ENCODE assay signal across 1 cellular context in genomic region chr19:15315101-15315500, GRCh38.
TF ChIP-seq lines count a peak whose summit lies in the region.

No MANE protein-coding gene starts in this region.

TF ChIP-seq in HEK293, 187 proteins besides CTCF, POLR2A, EP300 and RAD21 (continued from another document):
- no peak for TF ChIP-seq PRDM2 (tag by site-specific recombination; IDR thresholded peaks at IDR 0.05; ENCODE audit: borderline replicate concordance)
- TF ChIP-seq PRDM1 (tag by site-specific recombination; IDR thresholded peaks at IDR 0.05) = peak; percentile 54; the same call in 1 of the 2 replicates
- TF ChIP-seq ZNF830 (tag by site-specific recombination; IDR thresholded peaks at IDR 0.05; ENCODE audit: low read depth) = no peak
